Comparison of ENCODE assay signal across 13 cellular contexts in genomic region chr10:30037620-30038336, GRCh38. TPM values are rescaled to one million over a fixed set of nuclear protein-coding genes. Genes with fewer than 3 reads are reported as not detected.
"Had no signal": no experiment of that assay in that cellular context is flagged by ENCODE, and none has a peak within 500 bp of the region (broad histone marks: within the 10 kb centered on the region; RNA-seq: fewer than 3 reads in every experiment).

No MANE protein-coding gene starts in this region.

- H3K9me3 Mint-ChIP-seq: activated B cell treated with CpG ODN at 0.5 μM for 24 hours; activated CD4-positive, alpha-beta T cell treated with anti-CD3 and anti-CD28 coated beads, Interleukin-2, amount 10 ng/mL, durations not matched to agents 24 days and 14 days; activated naive CD4-positive, alpha-beta T cell treated with anti-CD3 and anti-CD28 coated beads, Interleukin-2, amount 10 ng/mL, durations not matched to agents 7 days and 5 days; activated T-helper 2 cell treated with anti-CD3 and anti-CD28 coated beads, Interferon-gamma antibody, Interleukin-2, Interleukin-4, amounts not matched to agents 10 μg/mL and 5 μg/mL and 100 μg/mL, durations not matched to agents 14 hours and 24 hours and 36 hours had no signal

- ATAC-seq: pancreas, T-helper 17 cell had no signal

- H3K36me3 ChIP-seq: adrenal gland, pancreas had no signal

- H3K36me3 Mint-ChIP-seq: activated naive CD4-positive, alpha-beta T cell treated with anti-CD3 and anti-CD28 coated beads, Interleukin-2, amount 10 ng/mL, durations not matched to agents 7 days and 5 days had no signal

- H3K27me3 ChIP-seq: adrenal gland, esophagus muscularis mucosa, pancreas, sigmoid colon had no signal

- DNase-seq: activated B cell treated with CpG ODN at 0.5 μM for 24 hours; activated CD4-positive, alpha-beta T cell treated with anti-CD3 and anti-CD28 coated beads, Interleukin-2, amount 10 ng/mL, durations not matched to agents 24 days and 14 days; activated naive CD4-positive, alpha-beta T cell treated with anti-CD3 and anti-CD28 coated beads, Interleukin-2, amount 10 ng/mL, durations not matched to agents 7 days and 5 days; activated T-cell treated with anti-CD3 and anti-CD28 coated beads, Interleukin-2, amount 50 U/mL, for 1 hour; adrenal gland; caudate nucleus; kidney glomerular epithelial cell; pancreas; sigmoid colon; stimulated activated CD4-positive, alpha-beta T cell treated with anti-CD3 and anti-CD28 coated beads, Interleukin-1b, Interleukin-23, amount 100 ng/mL, for 48 hours; T-helper 17 cell had no signal

- H3K27ac ChIP-seq: esophagus muscularis mucosa, pancreas, sigmoid colon had no signal

- H3K4me1 ChIP-seq: pancreas had no signal

- H3K9me3 ChIP-seq: adrenal gland, esophagus muscularis mucosa, pancreas, sigmoid colon had no signal

- H3K4me1 Mint-ChIP-seq: activated B cell treated with CpG ODN at 0.5 μM for 24 hours had no signal

- H3K27ac Mint-ChIP-seq: activated B cell treated with CpG ODN at 0.5 μM for 24 hours; activated CD4-positive, alpha-beta T cell treated with anti-CD3 and anti-CD28 coated beads, Interleukin-2, amount 10 ng/mL, durations not matched to agents 24 days and 14 days; activated naive CD4-positive, alpha-beta T cell treated with anti-CD3 and anti-CD28 coated beads, Interleukin-2, amount 10 ng/mL, durations not matched to agents 7 days and 5 days; activated T-helper 2 cell treated with anti-CD3 and anti-CD28 coated beads, Interferon-gamma antibody, Interleukin-2, Interleukin-4, amounts not matched to agents 10 μg/mL and 5 μg/mL and 100 μg/mL, durations not matched to agents 14 hours and 24 hours and 36 hours; T-helper 17 cell had no signal

- H3K4me3 ChIP-seq: adrenal gland, esophagus muscularis mucosa, pancreas, sigmoid colon had no signal

- H3K4me3 Mint-ChIP-seq: activated B cell treated with CpG ODN at 0.5 μM for 24 hours; activated CD4-positive, alpha-beta T cell treated with anti-CD3 and anti-CD28 coated beads, Interleukin-2, amount 10 ng/mL, durations not matched to agents 24 days and 14 days; activated naive CD4-positive, alpha-beta T cell treated with anti-CD3 and anti-CD28 coated beads, Interleukin-2, amount 10 ng/mL, durations not matched to agents 7 days and 5 days; T-helper 17 cell had no signal

RNA-seq across cellular contexts. Expression of gene JCAD, which starts 21.6 kb away (rescaled TPM):
- total RNA-seq: activated B cell treated with CpG ODN at 0.5 μM for 24 hours had no signal
